1 cellular context compared by ENCODE assay signal in the genomic region with DNA sequence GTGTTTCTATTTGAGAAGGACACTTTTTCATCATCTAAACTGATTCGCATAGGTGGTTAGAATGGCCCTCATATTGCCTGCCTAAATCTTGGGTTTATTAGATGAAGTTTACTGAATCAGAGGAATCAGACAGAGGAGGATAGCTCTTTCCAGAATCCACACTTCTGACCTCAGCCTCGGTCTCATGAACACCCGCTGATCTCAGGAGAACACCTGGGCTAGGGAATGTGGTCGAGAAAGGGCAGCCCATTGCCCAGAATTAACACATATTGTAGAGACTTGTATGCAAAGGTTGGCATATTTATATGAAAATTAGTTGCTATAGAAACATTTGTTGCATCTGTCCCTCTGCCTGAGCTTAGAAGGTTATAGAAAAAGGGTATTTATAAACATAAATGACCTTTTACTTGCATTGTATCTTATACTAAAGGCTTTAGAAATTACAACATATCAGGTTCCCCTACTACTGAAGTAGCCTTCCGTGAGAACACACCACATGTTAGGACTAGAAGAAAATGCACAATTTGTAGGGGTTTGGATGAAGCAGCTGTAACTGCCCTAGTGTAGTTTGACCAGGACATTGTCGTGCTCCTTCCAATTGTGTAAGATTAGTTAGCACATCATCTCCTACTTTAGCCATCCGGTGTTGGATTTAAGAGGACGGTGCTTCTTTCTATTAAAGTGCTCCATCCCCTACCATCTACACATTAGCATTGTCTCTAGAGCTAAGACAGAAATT.
TF ChIP-seq lines count a peak whose summit lies in the region.

No MANE protein-coding gene starts in this region.

TF ChIP-seq in HepG2, 621 proteins besides CTCF, POLR2A, EP300 and RAD21 (continued from another document):
- TF ChIP-seq RBM22 (optimal IDR thresholded peaks at IDR 0.05; ENCODE audit: low read length) (peak; percentile 57), ZNF253 (CRISPR knock-in tag; IDR thresholded peaks at IDR 0.05; ENCODE audit: borderline replicate concordance) (no peak)
TF ChIP-seq in HepG2: peak in this region for 1.
